Comparison of ENCODE assay signal across 28 cellular contexts in genomic region chr12:113306382-113306781, GRCh38. TPM values are rescaled to one million over a fixed set of nuclear protein-coding genes. Genes with fewer than 3 reads are reported as not detected.
DNase-seq lines count a peak whose midpoint lies in the region; ATAC-seq and TF ChIP-seq lines count a peak whose summit lies in the region.
"Had no signal": no experiment of that assay in that cellular context is flagged by ENCODE, and none has a peak within 500 bp of the region (broad histone marks: within the 10 kb centered on the region; RNA-seq: fewer than 3 reads in every experiment).

No MANE protein-coding gene starts in this region.

- WGBS in right cardiac atrium: 89% methylated on average over 11 of the region's 11 CpGs

- intact Hi-C loops in PC-3 (cut with micrococcal nuclease) (no loop called here), right cardiac atrium (cut with DNase I) (no loop called here), Calu3 (cut with micrococcal nuclease; ENCODE audit: unreplicated experiment) (loop anchor here (5.0 kb wide), 1 partner anchor 109 kb away; no protein-coding TSS in a partner anchor)

- H3K9me3 Mint-ChIP-seq in Calu3 (ENCODE audit: low read depth, unreplicated experiment): no peaks in the 10 kb centered on the region
- H3K9me3 Mint-ChIP-seq: T-cell had no signal

- H3K27me3 ChIP-seq in PC-3 (ENCODE audit: low read length) (no peaks in the 10 kb centered on the region), right cardiac atrium (ENCODE audit: control insufficient read depth, insufficient read depth) (no peaks in the 10 kb centered on the region)
- H3K27me3 ChIP-seq: pancreas, right lobe of liver had no signal

- H3K27ac Mint-ChIP-seq in Calu3 (ENCODE audit: unreplicated experiment): no peak overlapping the region
- H3K27ac Mint-ChIP-seq: B cell, T-cell had no signal

- no peaks in the 10 kb centered on the region for H3K27me3 Mint-ChIP-seq in Calu3 (ENCODE audit: unreplicated experiment)
- H3K27me3 Mint-ChIP-seq: B cell; naive thymus-derived CD4-positive, alpha-beta T cell; T-cell had no signal

- peak; percentile 47 for ATAC-seq in PC-3
- no peak for ATAC-seq in right cardiac atrium
- ATAC-seq: left colon; naive thymus-derived CD4-positive, alpha-beta T cell; pancreas; T-cell had no signal

- no peak overlapping the region for H3K4me3 Mint-ChIP-seq in Calu3 (ENCODE audit: low read depth, unreplicated experiment)
- H3K4me3 Mint-ChIP-seq: B cell; naive thymus-derived CD4-positive, alpha-beta T cell; T-cell had no signal

- POLR2A ChIA-PET in PC-3 (lab: Charles Lee; ENCODE audit: unreplicated experiment): no interaction called here

- peaks cover 6% of the 10 kb centered on the region for H3K36me3 ChIP-seq in PC-3 (ENCODE audit: low read depth, low read length)

- peak overlapping the region; percentile 67 for H3K27ac ChIP-seq in PC-3 (ENCODE audit: low read length)
- no peak overlapping the region for H3K27ac ChIP-seq in right cardiac atrium (ENCODE audit: low read length)
- H3K27ac ChIP-seq: pancreas, right lobe of liver had no signal

- CTCF ChIA-PET in PC-3 (lab: Charles Lee) (no interaction called here), Calu3 (lab: Charles Lee) (interaction anchor here (0.5 to 0.7 kb wide), 2 partner anchors 151 to 156 kb away, joined by 4 read pairs; no protein-coding TSS in a partner anchor)

- in situ Hi-C loops in GM13976 (cut with MboI; ENCODE audit: low sequenced_read_pairs, unreplicated experiment): no loop called here

- H3K4me1 ChIP-seq in PC-3 (ENCODE audit: insufficient read depth, low read length): peaks cover 25% of the 10 kb centered on the region
- no peaks in the 10 kb centered on the region for H3K4me1 ChIP-seq in right cardiac atrium (ENCODE audit: control insufficient read depth, insufficient read depth, low read length)
- H3K4me1 ChIP-seq: pancreas, right lobe of liver had no signal

- no peaks in the 10 kb centered on the region for H3K79me2 ChIP-seq in PC-3 (ENCODE audit: low read length)

- no peaks in the 10 kb centered on the region for H3K9me3 ChIP-seq in PC-3 (ENCODE audit: low read length)
- H3K9me3 ChIP-seq in right cardiac atrium (ENCODE audit: control insufficient read depth, low read length): no peaks in the 10 kb centered on the region
- H3K9me3 ChIP-seq: pancreas, right lobe of liver had no signal

- H3K4me1 Mint-ChIP-seq in Calu3 (ENCODE audit: low read depth, unreplicated experiment): no peaks in the 10 kb centered on the region

- H3K4me2 ChIP-seq in PC-3 (ENCODE audit: low read length): peak overlapping the region; percentile 24

- H3K9ac ChIP-seq in PC-3 (ENCODE audit: low read length): peak overlapping the region; percentile 53

- peaks cover 12% of the 10 kb centered on the region for H3K36me3 Mint-ChIP-seq in Calu3 (ENCODE audit: insufficient read depth, unreplicated experiment)

- DNase-seq in NCI-H1417 (lab: John Stamatoyannopoulos, UW) (peak in 2 of 3 experiments; percentile 5 to 20), NCI-H1417 treated with DMSO at 0.1 percent for 48 hours (lab: John Stamatoyannopoulos, UW) (no peak), GM13976 (ENCODE audit: low spot score) (peak; percentile 15), PC-3 (peak; percentile 68), islet precursor cell (peak; percentile 75), right cardiac atrium (no peak), NCI-H187 treated with DMSO at 0.1 percent for 48 hours (lab: John Stamatoyannopoulos, UW) (no peak), Calu3 (no peak)
- DNase-seq: activated naive CD4-positive, alpha-beta T cell treated with anti-CD3 and anti-CD28 coated beads, Interleukin-2, amount 50 U/mL, for 16 hours; activated T-cell treated with anti-CD3 and anti-CD28 coated beads, Interleukin-2, amount 50 U/mL, for 48 hours; anterior cingulate cortex; caudate nucleus; EL; GOT3; head of caudate nucleus; KBM-7; left colon; mesendoderm; naive thymus-derived CD4-positive, alpha-beta T cell; NCI-H1930; NCI-H526; pancreas; right lobe of liver; Right ventricle myocardium superior; stimulated activated CD4-positive, alpha-beta T cell treated with anti-CD3 and anti-CD28 coated beads, Interleukin-15, amount 100 ng/mL, for 24 hours; stimulated activated CD8-positive, alpha-beta memory T cell treated with anti-CD3 and anti-CD28 coated beads, Interleukin-4, amount 100 ng/mL, for 48 hours; T-cell had no signal

- TF ChIP-seq CTCF in GM13976 (IDR thresholded peaks at IDR 0.05; ENCODE audit: borderline replicate concordance, control extremely low read depth, extremely low read depth, insufficient read depth, missing control alignments) (no peak), PC-3 (conservative IDR thresholded peaks at IDR 0.05; ENCODE audit: low read depth, low read length) (no peak), Calu3 (IDR thresholded peaks at IDR 0.05; ENCODE audit: unreplicated experiment) (no peak)

- no peak overlapping the region for H2AFZ ChIP-seq in PC-3 (ENCODE audit: low read length)

- H3F3A ChIP-seq in PC-3 (ENCODE audit: low read length, unreplicated experiment): no peaks in the 10 kb centered on the region

- no peaks in the 10 kb centered on the region for H4K20me1 ChIP-seq in PC-3 (ENCODE audit: low read length)

- BruUV-seq in PC-3 (replicated peaks; lab: Mats Ljungman, UMichigan) (no TSS peak), Calu3 (replicated peaks; lab: Mats Ljungman, UMichigan) (no TSS peak)

- no peak overlapping the region for H3K4me3 ChIP-seq in PC-3 (ENCODE audit: low read length)
- H3K4me3 ChIP-seq in right cardiac atrium (ENCODE audit: low read length): no peak overlapping the region
- H3K4me3 ChIP-seq: pancreas, right lobe of liver had no signal

- H3K9me2 ChIP-seq in PC-3 (replicated peaks; ENCODE audit: low read length): no peaks in the 10 kb centered on the region

RNA-seq across cellular contexts. Expression of gene SLC8B1, which starts 28.5 kb away (rescaled TPM):
- 34.1 and 50.2 TPM in 2 replicates for total RNA-seq in PC-3 (2014; rRNA removed)
- 10 to 100 TPM; 11.6 to 16.0 (median 14.0) TPM for total RNA-seq in right cardiac atrium
- 10.8 TPM for polyA plus RNA-seq in right cardiac atrium
- total RNA-seq in Calu3 (2022): 22.8 and 23.8 TPM in 2 replicates

RNA-seq across cellular contexts. Expression of gene PLBD2, which starts 52.0 kb away (rescaled TPM):
- total RNA-seq in PC-3 (2014; rRNA removed) (18.8 and 38.1 TPM in 2 replicates), right cardiac atrium (10 to 100 TPM; 48.4 to 54.3 (median 51.4) TPM), Calu3 (2022) (31.5 and 36.4 TPM in 2 replicates)
- 33.7 TPM for polyA plus RNA-seq in right cardiac atrium

Comparison
In these comparisons a context has a peak if more than half of its experiments do, and no peak if none do; other contexts are left out.
1. DNase-seq: peak in NCI-H1417 (2 of 3), GM13976 (single experiment), PC-3 (single experiment) and islet precursor cell (single experiment); none in NCI-H1417 treated with DMSO at 0.1 percent for 48 hours (single experiment), right cardiac atrium (0 of 3), NCI-H187 treated with DMSO at 0.1 percent for 48 hours (single experiment) and Calu3 (single experiment).